21 cellular contexts compared by ENCODE assay signal in the genomic region with DNA sequence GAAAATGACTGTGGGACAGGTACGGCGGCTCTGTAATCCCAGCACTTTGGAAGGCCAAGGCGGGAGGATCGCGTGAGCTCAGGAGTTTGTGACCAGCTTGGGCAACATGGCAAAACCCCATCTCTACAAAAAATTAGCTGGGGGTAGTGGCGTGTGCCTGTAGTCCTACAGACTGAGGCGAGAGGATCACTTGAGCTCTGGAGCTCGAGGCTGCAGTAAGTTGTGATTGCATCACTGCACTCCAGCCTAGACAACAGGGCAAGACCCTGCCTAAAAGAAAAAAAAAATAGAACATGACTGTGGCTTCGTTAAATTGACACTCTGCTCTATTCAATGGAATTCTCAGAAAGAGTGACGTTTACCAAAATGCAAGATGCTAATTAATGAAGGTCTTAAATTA.
"Had no signal": no experiment of that assay in that cellular context is flagged by ENCODE, and none has a peak within 500 bp of the region (broad histone marks: within the 10 kb centered on the region; RNA-seq: fewer than 3 reads in every experiment).

No MANE protein-coding gene starts in this region.

- H3K9me3 ChIP-seq: esophagus squamous epithelium, gastroesophageal sphincter, pancreas, psoas muscle, right atrium auricular region, thyroid gland had no signal

- H3K27ac Mint-ChIP-seq: activated CD4-positive, alpha-beta memory T cell treated with anti-CD3 and anti-CD28 coated beads for 36 hours; activated naive CD8-positive, alpha-beta T cell treated with anti-CD3 and anti-CD28 coated beads for 36 hours; effector memory CD8-positive, alpha-beta T cell; stimulated activated naive CD8-positive, alpha-beta T cell treated with anti-CD3 and anti-CD28 coated beads, Interleukin-15, Interleukin-2, amounts not matched to agents 100 ng/mL and 50 ng/mL, for 24 hours had no signal

- H3K36me3 ChIP-seq: esophagus squamous epithelium, gastroesophageal sphincter, pancreas, right atrium auricular region, thyroid gland had no signal

- H3K36me3 Mint-ChIP-seq: activated CD4-positive, alpha-beta memory T cell treated with anti-CD3 and anti-CD28 coated beads for 36 hours; activated naive CD8-positive, alpha-beta T cell treated with anti-CD3 and anti-CD28 coated beads for 36 hours; natural killer cell treated with Interleukin-12 subunit alpha and Interleukin-12 subunit beta and Interleukin-15 and Interleukin-18, amount 100 ng/mL, for 72 hours had no signal

- H3K27me3 Mint-ChIP-seq: activated CD4-positive, alpha-beta memory T cell treated with anti-CD3 and anti-CD28 coated beads for 36 hours; activated naive CD8-positive, alpha-beta T cell treated with anti-CD3 and anti-CD28 coated beads for 36 hours; effector memory CD8-positive, alpha-beta T cell had no signal

- H3K4me3 ChIP-seq: esophagus squamous epithelium, gastroesophageal sphincter, pancreas, psoas muscle, right atrium auricular region, skin epidermis, thyroid gland had no signal

- ATAC-seq: effector memory CD8-positive, alpha-beta T cell; gastroesophageal sphincter; left cardiac atrium; natural killer cell treated with Interleukin-12 subunit alpha and Interleukin-12 subunit beta and Interleukin-15 and Interleukin-18, amount 100 ng/mL, for 72 hours; pancreas; psoas muscle had no signal

- DNase-seq: activated CD4-positive, alpha-beta memory T cell treated with anti-CD3 and anti-CD28 coated beads for 36 hours; activated CD4-positive, alpha-beta T cell treated with anti-CD3 and anti-CD28 coated beads for 4 hours; activated naive CD4-positive, alpha-beta T cell treated with Interleukin-2 at 50 U/mL for 16 hours; activated naive CD8-positive, alpha-beta T cell treated with anti-CD3 and anti-CD28 coated beads for 36 hours; activated T-cell treated with anti-CD3 and anti-CD28 coated beads, Interleukin-2, amount 50 U/mL, for 48 hours; central memory CD4-positive, alpha-beta T cell; effector memory CD8-positive, alpha-beta T cell; esophagus squamous epithelium; head of caudate nucleus; hypothalamus; left cardiac atrium; pancreas; psoas muscle; stimulated activated CD4-positive, alpha-beta T cell treated with anti-CD3 and anti-CD28 coated beads, Interleukin-1b, Interleukin-23, amount 100 ng/mL, for 48 hours; substantia nigra; thyroid gland had no signal

- H3K4me3 Mint-ChIP-seq: activated CD4-positive, alpha-beta memory T cell treated with anti-CD3 and anti-CD28 coated beads for 36 hours; activated naive CD8-positive, alpha-beta T cell treated with anti-CD3 and anti-CD28 coated beads for 36 hours; effector memory CD8-positive, alpha-beta T cell; natural killer cell treated with Interleukin-12 subunit alpha and Interleukin-12 subunit beta and Interleukin-15 and Interleukin-18, amount 100 ng/mL, for 72 hours; stimulated activated naive CD8-positive, alpha-beta T cell treated with anti-CD3 and anti-CD28 coated beads, Interleukin-15, Interleukin-2, amounts not matched to agents 100 ng/mL and 50 ng/mL, for 24 hours had no signal

- H3K27ac ChIP-seq: esophagus squamous epithelium, gastroesophageal sphincter, pancreas, psoas muscle, right atrium auricular region, skin epidermis, thyroid gland had no signal

- H3K9me3 Mint-ChIP-seq: activated CD4-positive, alpha-beta memory T cell treated with anti-CD3 and anti-CD28 coated beads for 36 hours; activated naive CD8-positive, alpha-beta T cell treated with anti-CD3 and anti-CD28 coated beads for 36 hours; effector memory CD8-positive, alpha-beta T cell; natural killer cell treated with Interleukin-12 subunit alpha and Interleukin-12 subunit beta and Interleukin-15 and Interleukin-18, amount 100 ng/mL, for 72 hours; stimulated activated naive CD8-positive, alpha-beta T cell treated with anti-CD3 and anti-CD28 coated beads, Interleukin-15, Interleukin-2, amounts not matched to agents 100 ng/mL and 50 ng/mL, for 24 hours had no signal

- H3K27me3 ChIP-seq: pancreas, right atrium auricular region, thyroid gland had no signal
